In genomic region chr1:38064232-38064903, GRCh38 we compare ENCODE assay signal across 1 cellular context.
TF ChIP-seq lines count a peak whose summit lies in the region.

No MANE protein-coding gene starts in this region.

TF ChIP-seq in HCT116, 20 proteins besides CTCF, POLR2A, EP300 and RAD21 (continued from another document):
- TF ChIP-seq ZBTB33 (IDR thresholded peaks at IDR 0.05; ENCODE audit: extremely low read depth, insufficient replicate concordance, low read length) (no peak), EZH2 (IDR thresholded peaks at IDR 0.05) (no peak), CBX3 (IDR thresholded peaks at IDR 0.05; ENCODE audit: low read depth) (0 out of 2 replicates have a peak, but pooled peaks have one; percentile 65), SIN3A (IDR thresholded peaks at IDR 0.05; ENCODE audit: low read depth) (no peak), JUND (IDR thresholded peaks at IDR 0.05) (no peak; the same call in none of the 2 replicates), REST (IDR thresholded peaks at IDR 0.05; ENCODE audit: low read depth) (no peak), MAX (IDR thresholded peaks at IDR 0.05) (peak; percentile 56; the same call in 1 of the 2 replicates), ZFX (IDR thresholded peaks at IDR 0.05) (no peak), ZNF274 (IDR thresholded peaks at IDR 0.05; ENCODE audit: low read depth, low read length) (no peak), EZH2phosphoT487 (IDR thresholded peaks at IDR 0.05; ENCODE audit: borderline replicate concordance) (no peak), EGR1 (IDR thresholded peaks at IDR 0.05; ENCODE audit: low read depth) (peak; percentile 67), ATF3 (IDR thresholded peaks at IDR 0.05) (no peak), ELF1 (IDR thresholded peaks at IDR 0.05; ENCODE audit: borderline replicate concordance, low read depth) (no peak), SRF (IDR thresholded peaks at IDR 0.05; ENCODE audit: low read depth) (peak; percentile 78; the same call in 1 of the 2 replicates), POLR2AphosphoS5 (IDR thresholded peaks at IDR 0.05; ENCODE audit: low read depth, low read length) (no peak; the same call in 1 of the 2 replicates), TCF7L2 (IDR thresholded peaks at IDR 0.05; ENCODE audit: borderline replicate concordance, extremely low read depth, insufficient read depth, insufficient read length) (peak; percentile 39), SP1 (IDR thresholded peaks at IDR 0.05; ENCODE audit: low read depth) (peak; percentile 53; the same call in 1 of the 2 replicates)
